11 cellular contexts compared by ENCODE assay signal in genomic region chr12:56377310-56377988, GRCh38. TPM values are rescaled to one million over a fixed set of nuclear protein-coding genes. Genes with fewer than 3 reads are reported as not detected.
DNase-seq lines count a peak whose midpoint lies in the region; ATAC-seq and TF ChIP-seq lines count a peak whose summit lies in the region.
"Had no signal": no experiment of that assay in that cellular context is flagged by ENCODE, and none has a peak within 500 bp of the region (broad histone marks: within the 10 kb centered on the region; RNA-seq: fewer than 3 reads in every experiment).

No MANE protein-coding gene starts in this region.

- no peaks in the 10 kb centered on the region for H3K36me3 Mint-ChIP-seq in effector memory CD8-positive, alpha-beta T cell (ENCODE audit: insufficient read depth)
- H3K36me3 Mint-ChIP-seq in activated T-helper 1 cell treated with anti-CD3 and anti-CD28 coated beads, Interleukin-12 subunit alpha, Interleukin-12 subunit beta, Interleukin-2, Interleukin-4 antibody, amounts not matched to agents 30 ng/mL and 10 ng/mL and 1 ng/mL, durations not matched to agents 14 hours and 24 hours and 36 hours (ENCODE audit: low read depth) = no peaks in the 10 kb centered on the region

- H3K27ac ChIP-seq in RWPE1 = no peak overlapping the region
- H3K27ac ChIP-seq in psoas muscle = no peak overlapping the region
- H3K27ac ChIP-seq: right atrium auricular region had no signal

- H3K9me3 ChIP-seq in psoas muscle = no peaks in the 10 kb centered on the region
- H3K9me3 ChIP-seq: right atrium auricular region had no signal

- H3K4me1 Mint-ChIP-seq in effector memory CD8-positive, alpha-beta T cell (ENCODE audit: low read depth in 2 of 2) = no peaks in the 10 kb centered on the region
- no peaks in the 10 kb centered on the region for H3K4me1 Mint-ChIP-seq in activated T-helper 1 cell treated with anti-CD3 and anti-CD28 coated beads, Interleukin-12 subunit alpha, Interleukin-12 subunit beta, Interleukin-2, Interleukin-4 antibody, amounts not matched to agents 30 ng/mL and 10 ng/mL and 1 ng/mL, durations not matched to agents 14 hours and 24 hours and 36 hours (ENCODE audit: low read depth)

- 60 to 67% (median 61%) methylated on average over 4 of the region's 4 CpGs for WGBS in psoas muscle, 3 donors

- intact Hi-C loops in psoas muscle (cut with DNase I) = no loop called here
- intact Hi-C loops in activated T-helper 1 cell treated with anti-CD3 and anti-CD28 coated beads, Interleukin-12 subunit alpha, Interleukin-12 subunit beta, Interleukin-2, Interleukin-4 antibody, amounts not matched to agents 30 ng/mL and 10 ng/mL and 1 ng/mL, durations not matched to agents 14 hours and 24 hours and 36 hours (cut with micrococcal nuclease) = loop anchor here (1.0 kb wide), 1 partner anchor 87 kb away; no protein-coding TSS in a partner anchor

- peak overlapping the region in 1 of 2 donors; percentile 22 for H3K27ac Mint-ChIP-seq in effector memory CD8-positive, alpha-beta T cell
- no peak overlapping the region for H3K27ac Mint-ChIP-seq in activated T-helper 1 cell treated with anti-CD3 and anti-CD28 coated beads, Interleukin-12 subunit alpha, Interleukin-12 subunit beta, Interleukin-2, Interleukin-4 antibody, amounts not matched to agents 30 ng/mL and 10 ng/mL and 1 ng/mL, durations not matched to agents 14 hours and 24 hours and 36 hours

- CTCF ChIA-PET in RWPE1 (lab: Yijun Ruan, JAX) = interaction anchor here (0.7 kb wide), 2 partner anchors 12 to 39 kb away, joined by 3 to 4 read pairs; no protein-coding TSS in a partner anchor

- H3K36me3 ChIP-seq in psoas muscle (ENCODE audit: insufficient read depth in 1 of 2, low read depth in 1 of 2) = no peaks in the 10 kb centered on the region
- H3K36me3 ChIP-seq: BLaER1 treated with 17β-estradiol and CSF1 and Interleukin-3, amounts not matched to agents 10 nM and 100 nM; right atrium auricular region had no signal

- H3K4me3 ChIP-seq in fibroblast of villous mesenchyme (ENCODE audit: low read depth, low read length) (no peak overlapping the region), psoas muscle (no peak overlapping the region)
- H3K4me3 ChIP-seq: BLaER1 treated with 17β-estradiol and CSF1 and Interleukin-3, amounts not matched to agents 10 nM and 100 nM; right atrium auricular region had no signal

- no peaks in the 10 kb centered on the region for H3K27me3 ChIP-seq in psoas muscle (ENCODE audit: insufficient read depth in 3 of 3, low read length in 2 of 3)
- H3K27me3 ChIP-seq: BLaER1 treated with 17β-estradiol and CSF1 and Interleukin-3, amounts not matched to agents 10 nM and 100 nM; right atrium auricular region had no signal

- no peak for TF ChIP-seq CTCF in RWPE1 (conservative IDR thresholded peaks at IDR 0.05; ENCODE audit: low read depth)
- peak; percentile 14 for TF ChIP-seq CTCF in fibroblast of villous mesenchyme (IDR thresholded peaks at IDR 0.05; ENCODE audit: insufficient read depth, low read depth, low read length)
- TF ChIP-seq CTCF in psoas muscle (IDR thresholded peaks at IDR 0.05) = no peak

- DNase-seq in stimulated activated CD4-positive, alpha-beta T cell treated with anti-CD3 and anti-CD28 coated beads, Interleukin-1b, Interleukin-23, amount 100 ng/mL, for 48 hours = peak; percentile 10
- DNase-seq in stimulated activated CD4-positive, alpha-beta T cell treated with anti-CD3 and anti-CD28 coated beads, Interleukin-15, amount 100 ng/mL, for 24 hours = no peak
- DNase-seq in RWPE1 (ENCODE audit: low spot score) (peak; percentile 19), fibroblast of villous mesenchyme (ENCODE audit: low read depth) (peak; percentile 13), psoas muscle (no peak)
- no peak for DNase-seq in effector memory CD8-positive, alpha-beta T cell
- no peak for DNase-seq in activated T-helper 1 cell treated with anti-CD3 and anti-CD28 coated beads, Interleukin-12 subunit alpha, Interleukin-12 subunit beta, Interleukin-2, Interleukin-4 antibody, amounts not matched to agents 30 ng/mL and 10 ng/mL and 1 ng/mL, durations not matched to agents 14 hours and 24 hours and 36 hours (ENCODE audit: low spot score)
- DNase-seq in activated CD4-positive, CD25-positive, alpha-beta regulatory T cell (lab: John Stamatoyannopoulos, UW) = no peak
- DNase-seq: activated T-cell treated with anti-CD3 and anti-CD28 coated beads for 4 hours had no signal

- H3K4me3 Mint-ChIP-seq in effector memory CD8-positive, alpha-beta T cell = no peak overlapping the region
- H3K4me3 Mint-ChIP-seq in activated T-helper 1 cell treated with anti-CD3 and anti-CD28 coated beads, Interleukin-12 subunit alpha, Interleukin-12 subunit beta, Interleukin-2, Interleukin-4 antibody, amounts not matched to agents 30 ng/mL and 10 ng/mL and 1 ng/mL, durations not matched to agents 14 hours and 24 hours and 36 hours = no peak overlapping the region

- no peaks in the 10 kb centered on the region for H3K9me3 Mint-ChIP-seq in effector memory CD8-positive, alpha-beta T cell
- H3K9me3 Mint-ChIP-seq in activated T-helper 1 cell treated with anti-CD3 and anti-CD28 coated beads, Interleukin-12 subunit alpha, Interleukin-12 subunit beta, Interleukin-2, Interleukin-4 antibody, amounts not matched to agents 30 ng/mL and 10 ng/mL and 1 ng/mL, durations not matched to agents 14 hours and 24 hours and 36 hours = peaks cover 4% of the 10 kb centered on the region

- ATAC-seq in effector memory CD8-positive, alpha-beta T cell (replicated peaks) = no peak
- ATAC-seq in psoas muscle = no peak

- no peaks in the 10 kb centered on the region for H3K27me3 Mint-ChIP-seq in effector memory CD8-positive, alpha-beta T cell
- peaks cover 8% of the 10 kb centered on the region for H3K27me3 Mint-ChIP-seq in activated T-helper 1 cell treated with anti-CD3 and anti-CD28 coated beads, Interleukin-12 subunit alpha, Interleukin-12 subunit beta, Interleukin-2, Interleukin-4 antibody, amounts not matched to agents 30 ng/mL and 10 ng/mL and 1 ng/mL, durations not matched to agents 14 hours and 24 hours and 36 hours (ENCODE audit: insufficient read depth)

- POLR2A ChIA-PET in RWPE1 (lab: Yijun Ruan, JAX; ENCODE audit: low non-redundant PET) = no interaction called here

- no peaks in the 10 kb centered on the region for H3K4me1 ChIP-seq in psoas muscle
- H3K4me1 ChIP-seq: right atrium auricular region had no signal

RNA-seq across cellular contexts. Expression of gene APOF, which starts 14.8 kb away (rescaled TPM):
- not detected in 2 replicates for total RNA-seq in fibroblast of villous mesenchyme
- not detected for total RNA-seq in psoas muscle
- not detected for polyA plus RNA-seq in psoas muscle
- not detected in 2 replicates for total RNA-seq in activated T-helper 1 cell treated with anti-CD3 and anti-CD28 coated beads, Interleukin-12 subunit alpha, Interleukin-12 subunit beta, Interleukin-2, Interleukin-4 antibody, amounts not matched to agents 30 ng/mL and 10 ng/mL and 1 ng/mL, durations not matched to agents 14 hours and 24 hours and 36 hours
- total RNA-seq: right atrium auricular region had no signal

RNA-seq across cellular contexts. Expression of gene STAT2, which starts 17.5 kb away (rescaled TPM):
- total RNA-seq in fibroblast of villous mesenchyme (232 and 296 TPM in 2 replicates), psoas muscle (10 to 100 TPM; 25.9 to 34.6 (median 30.9) TPM)
- polyA plus RNA-seq in psoas muscle = 10 to 100 TPM; 15.0 to 31.7 (median 15.2) TPM
- 70.2 and 71.3 TPM in 2 replicates for total RNA-seq in activated T-helper 1 cell treated with anti-CD3 and anti-CD28 coated beads, Interleukin-12 subunit alpha, Interleukin-12 subunit beta, Interleukin-2, Interleukin-4 antibody, amounts not matched to agents 30 ng/mL and 10 ng/mL and 1 ng/mL, durations not matched to agents 14 hours and 24 hours and 36 hours

RNA-seq across cellular contexts. Expression of gene IL23A, which starts 38.8 kb away (rescaled TPM):
- total RNA-seq in fibroblast of villous mesenchyme (0.32 TPM in 1 of 2 replicates, not detected in the other), psoas muscle (under 1 TPM in 1 of 4 donors, not detected in 3; 0.32 TPM)
- under 1 TPM in 2 of 3 donors, not detected in 1; 0.57 to 0.68 TPM for polyA plus RNA-seq in psoas muscle
- 40.0 and 43.3 TPM in 2 replicates for total RNA-seq in activated T-helper 1 cell treated with anti-CD3 and anti-CD28 coated beads, Interleukin-12 subunit alpha, Interleukin-12 subunit beta, Interleukin-2, Interleukin-4 antibody, amounts not matched to agents 30 ng/mL and 10 ng/mL and 1 ng/mL, durations not matched to agents 14 hours and 24 hours and 36 hours
- total RNA-seq: right atrium auricular region had no signal

RNA-seq across cellular contexts. Expression of gene PAN2, which starts 43.6 kb away (rescaled TPM):
- total RNA-seq in fibroblast of villous mesenchyme (13.0 and 14.8 TPM in 2 replicates), psoas muscle (10 to 100 TPM; 22.1 to 37.5 (median 28.7) TPM)
- polyA plus RNA-seq in psoas muscle = 10 to 100 TPM; 17.3 to 28.7 (median 17.4) TPM
- total RNA-seq in activated T-helper 1 cell treated with anti-CD3 and anti-CD28 coated beads, Interleukin-12 subunit alpha, Interleukin-12 subunit beta, Interleukin-2, Interleukin-4 antibody, amounts not matched to agents 30 ng/mL and 10 ng/mL and 1 ng/mL, durations not matched to agents 14 hours and 24 hours and 36 hours = 20.9 and 21.3 TPM in 2 replicates

Comparison
In these comparisons a context has a peak if more than half of its experiments do, and no peak if none do; other contexts are left out.
1. DNase-seq: peak in stimulated activated CD4-positive, alpha-beta T cell treated with anti-CD3 and anti-CD28 coated beads, Interleukin-1b, Interleukin-23, amount 100 ng/mL, for 48 hours (single experiment), RWPE1 (single experiment) and fibroblast of villous mesenchyme (single experiment); none in stimulated activated CD4-positive, alpha-beta T cell treated with anti-CD3 and anti-CD28 coated beads, Interleukin-15, amount 100 ng/mL, for 24 hours (single experiment), effector memory CD8-positive, alpha-beta T cell (0 of 3), psoas muscle (0 of 2), activated T-helper 1 cell treated with anti-CD3 and anti-CD28 coated beads, Interleukin-12 subunit alpha, Interleukin-12 subunit beta, Interleukin-2, Interleukin-4 antibody, amounts not matched to agents 30 ng/mL and 10 ng/mL and 1 ng/mL, durations not matched to agents 14 hours and 24 hours and 36 hours (single experiment) and activated CD4-positive, CD25-positive, alpha-beta regulatory T cell (0 of 4).
2. RNA of gene IL23A, which starts 38.8 kb away (total RNA-seq): 40.0 to 43.3 TPM in activated T-helper 1 cell treated with anti-CD3 and anti-CD28 coated beads, Interleukin-12 subunit alpha, Interleukin-12 subunit beta, Interleukin-2, Interleukin-4 antibody, amounts not matched to agents 30 ng/mL and 10 ng/mL and 1 ng/mL, durations not matched to agents 14 hours and 24 hours and 36 hours; 0.32 TPM in psoas muscle and 0.32 TPM in fibroblast of villous mesenchyme; every median in the first group is over 10 times any median in the second.